ENCODE assay signal across 1 cellular context in genomic region chr17:2400877-2401425, GRCh38.
A peak's percentile ranks its signal among the peaks of the same experiment; 100 is the strongest.
TF ChIP-seq lines count a peak whose summit lies in the region.

Gene MNT (minus strand): TSS chr17:2401060. CDS start chr17:2400712, 348 bp downstream.

TF ChIP-seq in HepG2, 621 proteins besides CTCF, POLR2A, EP300 and RAD21 (continued from another document and continues in another):
- peak in 1 of 2 experiments; percentile 51; a peak in 1 of 4 replicates for TF ChIP-seq REST (IDR thresholded peaks at IDR 0.05; ENCODE audit: borderline replicate concordance in 1 of 2, low read depth in 1 of 2, low read length in 2 of 2)
- no peak for TF ChIP-seq ZSCAN30 (CRISPR knock-in tag; IDR thresholded peaks at IDR 0.05)
- TF ChIP-seq ZNF264 (CRISPR knock-in tag; IDR thresholded peaks at IDR 0.05), result no peak
- no peak for TF ChIP-seq PPARG (CRISPR knock-in tag; conservative IDR thresholded peaks at IDR 0.05)
- TF ChIP-seq, protein P1, sequence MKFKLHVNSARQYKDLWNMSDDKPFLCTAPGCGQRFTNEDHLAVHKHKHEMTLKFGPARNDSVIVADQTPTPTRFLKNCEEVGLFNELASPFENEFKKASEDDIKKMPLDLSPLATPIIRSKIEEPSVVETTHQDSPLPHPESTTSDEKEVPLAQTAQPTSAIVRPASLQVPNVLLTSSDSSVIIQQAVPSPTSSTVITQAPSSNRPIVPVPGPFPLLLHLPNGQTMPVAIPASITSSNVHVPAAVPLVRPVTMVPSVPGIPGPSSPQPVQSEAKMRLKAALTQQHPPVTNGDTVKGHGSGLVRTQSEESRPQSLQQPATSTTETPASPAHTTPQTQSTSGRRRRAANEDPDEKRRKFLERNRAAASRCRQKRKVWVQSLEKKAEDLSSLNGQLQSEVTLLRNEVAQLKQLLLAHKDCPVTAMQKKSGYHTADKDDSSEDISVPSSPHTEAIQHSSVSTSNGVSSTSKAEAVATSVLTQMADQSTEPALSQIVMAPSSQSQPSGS (CRISPR knock-in tag; IDR thresholded peaks at IDR 0.05), result 0 out of 2 replicates have a peak, but pooled peaks have one; percentile 24
- TF ChIP-seq HNRNPK (IDR thresholded peaks at IDR 0.05; ENCODE audit: low read depth, low read length, poor library complexity, severe bottlenecking), result peak; percentile 76
- TF ChIP-seq, protein P2, sequence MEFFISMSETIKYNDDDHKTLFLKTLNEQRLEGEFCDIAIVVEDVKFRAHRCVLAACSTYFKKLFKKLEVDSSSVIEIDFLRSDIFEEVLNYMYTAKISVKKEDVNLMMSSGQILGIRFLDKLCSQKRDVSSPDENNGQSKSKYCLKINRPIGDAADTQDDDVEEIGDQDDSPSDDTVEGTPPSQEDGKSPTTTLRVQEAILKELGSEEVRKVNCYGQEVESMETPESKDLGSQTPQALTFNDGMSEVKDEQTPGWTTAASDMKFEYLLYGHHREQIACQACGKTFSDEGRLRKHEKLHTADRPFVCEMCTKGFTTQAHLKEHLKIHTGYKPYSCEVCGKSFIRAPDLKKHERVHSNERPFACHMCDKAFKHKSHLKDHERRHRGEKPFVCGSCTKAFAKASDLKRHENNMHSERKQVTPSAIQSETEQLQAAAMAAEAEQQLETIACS (CRISPR knock-in tag; IDR thresholded peaks at IDR 0.05), result peak; percentile 87
- TF ChIP-seq CSRNP1 (CRISPR knock-in tag; IDR thresholded peaks at IDR 0.05), result no peak
- no peak for TF ChIP-seq ZNF557 (CRISPR knock-in tag; IDR thresholded peaks at IDR 0.05)
- no peak for TF ChIP-seq FOXA1 (IDR thresholded peaks at IDR 0.05)
- 0 out of 2 replicates have a peak, but pooled peaks have one; percentile 2 for TF ChIP-seq FOXA1 (CRISPR knock-in tag; IDR thresholded peaks at IDR 0.05)
- TF ChIP-seq ASH2L (IDR thresholded peaks at IDR 0.05; ENCODE audit: insufficient read length, low read depth, low read length), result peak; percentile 7
- peak; percentile 67; the same call in 1 of the 2 replicates for TF ChIP-seq TGIF2 (CRISPR knock-in tag; IDR thresholded peaks at IDR 0.05)
- TF ChIP-seq ZNF136 (CRISPR knock-in tag; IDR thresholded peaks at IDR 0.05; ENCODE audit: low read depth), result no peak
- TF ChIP-seq KDM1A (CRISPR knock-in tag; IDR thresholded peaks at IDR 0.05), result no peak
- TF ChIP-seq, protein P3, sequence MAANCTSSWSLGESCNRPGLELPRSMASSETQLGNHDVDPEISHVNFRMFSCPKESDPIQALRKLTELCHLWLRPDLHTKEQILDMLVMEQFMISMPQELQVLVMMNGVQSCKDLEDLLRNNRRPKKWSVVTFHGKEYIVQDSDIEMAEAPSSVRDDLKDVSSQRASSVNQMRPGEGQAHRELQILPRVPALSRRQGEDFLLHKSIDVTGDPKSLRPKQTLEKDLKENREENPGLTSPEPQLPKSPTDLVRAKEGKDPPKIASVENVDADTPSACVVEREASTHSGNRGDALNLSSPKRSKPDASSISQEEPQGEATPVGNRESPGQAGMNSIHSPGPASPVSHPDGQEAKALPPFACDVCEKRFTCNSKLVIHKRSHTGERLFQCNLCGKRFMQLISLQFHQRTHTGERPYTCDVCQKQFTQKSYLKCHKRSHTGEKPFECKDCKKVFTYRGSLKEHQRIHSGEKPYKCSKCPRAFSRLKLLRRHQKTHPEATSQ (CRISPR knock-in tag; IDR thresholded peaks at IDR 0.05; ENCODE audit: borderline replicate concordance), result 0 out of 2 replicates have a peak, but pooled peaks have one; percentile 13
- TF ChIP-seq GTF3A (CRISPR knock-in tag; conservative IDR thresholded peaks at IDR 0.05), result no peak
- TF ChIP-seq RFX3 (CRISPR knock-in tag; IDR thresholded peaks at IDR 0.05), result no peak
- no peak for TF ChIP-seq DBP (CRISPR knock-in tag; IDR thresholded peaks at IDR 0.05; ENCODE audit: not compliant biosample characterization)
- TF ChIP-seq GMEB2 (CRISPR knock-in tag; IDR thresholded peaks at IDR 0.05; ENCODE audit: low read depth), result peak; percentile 52; the same call in 1 of the 2 replicates
- TF ChIP-seq SRY (CRISPR knock-in tag; IDR thresholded peaks at IDR 0.05), result no peak
- no peak for TF ChIP-seq RARA (CRISPR knock-in tag; IDR thresholded peaks at IDR 0.05)
- TF ChIP-seq ZNF780A (CRISPR knock-in tag; IDR thresholded peaks at IDR 0.05), result 0 out of 2 replicates have a peak, but pooled peaks have one; percentile 2
- no peak for TF ChIP-seq ZNF432 (CRISPR knock-in tag; IDR thresholded peaks at IDR 0.05; ENCODE audit: borderline replicate concordance)
- TF ChIP-seq ZNF772 (CRISPR knock-in tag; IDR thresholded peaks at IDR 0.05), result peak; percentile 12; the same call in 1 of the 2 replicates
- TF ChIP-seq NCOR1 (IDR thresholded peaks at IDR 0.05; ENCODE audit: borderline replicate concordance, low read length), result peak; percentile 32; the same call in 1 of the 2 replicates
- TF ChIP-seq ZNF788 (CRISPR knock-in tag; IDR thresholded peaks at IDR 0.05; ENCODE audit: borderline replicate concordance), result 0 out of 2 replicates have a peak, but pooled peaks have one; percentile 49
- TF ChIP-seq ZFY (CRISPR knock-in tag; IDR thresholded peaks at IDR 0.05), result no peak
- no peak for TF ChIP-seq ZNF335 (CRISPR knock-in tag; IDR thresholded peaks at IDR 0.05)
- no peak for TF ChIP-seq ZNF646 (CRISPR knock-in tag; IDR thresholded peaks at IDR 0.05)
- TF ChIP-seq FOXK2 (IDR thresholded peaks at IDR 0.05), result 0 out of 2 replicates have a peak, but pooled peaks have one; percentile 58
- no peak for TF ChIP-seq MEIS1 (CRISPR knock-in tag; IDR thresholded peaks at IDR 0.05; ENCODE audit: borderline replicate concordance)
- TF ChIP-seq NFE2L2 (IDR thresholded peaks at IDR 0.05; ENCODE audit: low read length), result no peak
- no peak for TF ChIP-seq DMTF1 (CRISPR knock-in tag; IDR thresholded peaks at IDR 0.05)
- TF ChIP-seq FOXA3 (CRISPR knock-in tag; IDR thresholded peaks at IDR 0.05), result peak; percentile 30; the same call in 1 of the 2 replicates
- no peak for TF ChIP-seq ZNF598 (CRISPR knock-in tag; IDR thresholded peaks at IDR 0.05; ENCODE audit: borderline replicate concordance)
